ENCODE assay signal across 1 cellular context in the genomic region with DNA sequence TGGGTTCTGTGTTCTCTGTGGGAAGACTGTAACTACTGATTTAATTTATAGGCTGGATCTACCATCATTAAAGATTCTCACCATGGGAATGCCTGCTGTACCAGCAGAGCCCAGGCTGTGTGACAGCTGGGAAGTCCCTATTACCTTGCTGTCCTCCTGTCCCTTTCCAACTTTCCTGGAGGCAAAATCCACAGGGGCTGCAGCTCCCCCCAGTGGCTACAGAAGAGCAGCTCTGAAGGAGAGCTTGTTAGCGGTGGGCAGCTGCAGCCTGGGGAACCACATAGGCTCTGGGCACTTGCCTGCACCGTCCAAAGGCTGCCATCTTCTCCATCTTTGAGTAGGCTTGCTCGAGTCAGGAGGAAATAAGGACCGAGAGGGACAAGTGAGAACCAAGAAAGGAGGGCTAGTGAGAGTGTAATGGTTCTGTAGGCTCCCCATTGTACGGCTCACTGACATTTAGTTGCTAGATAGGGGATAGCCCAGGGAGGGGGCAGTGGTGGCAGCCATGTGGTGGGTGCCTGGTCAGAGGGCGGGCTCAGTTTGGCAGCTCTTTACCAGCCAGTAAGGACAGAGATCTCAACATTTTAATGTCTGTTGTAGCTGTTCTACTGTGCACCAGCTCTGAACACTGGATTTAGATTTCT.
TF ChIP-seq lines count a peak whose summit lies in the region.

No MANE protein-coding gene starts in this region.

TF ChIP-seq in HEK293, 187 proteins besides CTCF, POLR2A, EP300 and RAD21 (continued from another document):
- TF ChIP-seq ZNF514 (tag by site-specific recombination; IDR thresholded peaks at IDR 0.05): no peak
- TF ChIP-seq SP2 (tag by site-specific recombination; IDR thresholded peaks at IDR 0.05): no peak
- no peak for TF ChIP-seq ZNF324 (tag by site-specific recombination; IDR thresholded peaks at IDR 0.05)
- no peak for TF ChIP-seq ZNF10 (tag by site-specific recombination; IDR thresholded peaks at IDR 0.05)
- TF ChIP-seq, protein P1, sequence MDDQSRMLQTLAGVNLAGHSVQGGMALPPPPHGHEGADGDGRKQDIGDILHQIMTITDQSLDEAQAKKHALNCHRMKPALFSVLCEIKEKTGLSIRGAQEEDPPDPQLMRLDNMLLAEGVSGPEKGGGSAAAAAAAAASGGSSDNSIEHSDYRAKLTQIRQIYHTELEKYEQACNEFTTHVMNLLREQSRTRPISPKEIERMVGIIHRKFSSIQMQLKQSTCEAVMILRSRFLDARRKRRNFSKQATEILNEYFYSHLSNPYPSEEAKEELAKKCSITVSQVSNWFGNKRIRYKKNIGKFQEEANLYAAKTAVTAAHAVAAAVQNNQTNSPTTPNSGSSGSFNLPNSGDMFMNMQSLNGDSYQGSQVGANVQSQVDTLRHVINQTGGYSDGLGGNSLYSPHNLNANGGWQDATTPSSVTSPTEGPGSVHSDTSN (CRISPR knock-in tag; IDR thresholded peaks at IDR 0.05): 0 out of 2 replicates have a peak, but pooled peaks have one; percentile 31
- TF ChIP-seq ZNF37A (tag by site-specific recombination; IDR thresholded peaks at IDR 0.05): no peak
- no peak for TF ChIP-seq KLF7 (tag by site-specific recombination; IDR thresholded peaks at IDR 0.05; ENCODE audit: borderline replicate concordance)
- 0 out of 2 replicates have a peak, but pooled peaks have one; percentile 25 for TF ChIP-seq ZNF2 (tag by site-specific recombination; IDR thresholded peaks at IDR 0.05)
- TF ChIP-seq ZNF223 (tag by site-specific recombination; IDR thresholded peaks at IDR 0.05): 0 out of 2 replicates have a peak, but pooled peaks have one; percentile 35
- TF ChIP-seq ZNF654 (tag by site-specific recombination; IDR thresholded peaks at IDR 0.05; ENCODE audit: low read depth): peak; percentile 87
- TF ChIP-seq ZNF292 (tag by site-specific recombination; IDR thresholded peaks at IDR 0.05; ENCODE audit: borderline replicate concordance, low read depth): no peak
